In genomic region chr1:213019450-213019849, GRCh38 we compare ENCODE assay signal across 2 cellular contexts.
TF ChIP-seq lines count a peak whose summit lies in the region.

No MANE protein-coding gene starts in this region.

TF ChIP-seq in HepG2, 621 proteins besides CTCF, POLR2A, EP300 and RAD21 (continues in another document):
- TF ChIP-seq CBX2 (IDR thresholded peaks at IDR 0.05; ENCODE audit: low read depth, low read length) (0 out of 2 replicates have a peak, but pooled peaks have one; percentile 62), CBX2 (CRISPR knock-in tag; IDR thresholded peaks at IDR 0.05; ENCODE audit: low read depth) (no peak), THAP7 (CRISPR knock-in tag; IDR thresholded peaks at IDR 0.05) (no peak), ZNF704 (CRISPR knock-in tag; IDR thresholded peaks at IDR 0.05; ENCODE audit: borderline replicate concordance) (no peak), STAT6 (CRISPR knock-in tag; IDR thresholded peaks at IDR 0.05; ENCODE audit: borderline replicate concordance) (no peak), PRDM4 (CRISPR knock-in tag; IDR thresholded peaks at IDR 0.05; ENCODE audit: borderline replicate concordance) (no peak), ZNF382 (CRISPR knock-in tag; IDR thresholded peaks at IDR 0.05; ENCODE audit: borderline replicate concordance) (no peak), LRRFIP1 (CRISPR knock-in tag; conservative IDR thresholded peaks at IDR 0.05) (no peak), RNF2 (conservative IDR thresholded peaks at IDR 0.05; ENCODE audit: low read depth) (peak; percentile 68; the same call in 1 of the 2 replicates), ZFP36 (IDR thresholded peaks at IDR 0.05; ENCODE audit: borderline replicate concordance, low read depth, low read length, partially characterized antibody) (no peak), ZFP62 (CRISPR knock-in tag; IDR thresholded peaks at IDR 0.05) (no peak)

TF ChIP-seq in K562, 482 proteins besides CTCF, POLR2A, EP300 and RAD21:
- TF ChIP-seq ZNF512 (tag; IDR thresholded peaks at IDR 0.05) (0 out of 2 replicates have a peak, but pooled peaks have one; percentile 35), SP2 (IDR thresholded peaks at IDR 0.05; ENCODE audit: extremely low read depth, low read depth, low read length, poor library complexity, severe bottlenecking) (no peak)
TF ChIP-seq in K562: peak in this region for 1.
